In genomic region chr9:69179037-69179436, GRCh38 we compare ENCODE assay signal across 21 cellular contexts. TPM values are rescaled to one million over a fixed set of nuclear protein-coding genes. Genes with fewer than 3 reads are reported as not detected.
A peak's percentile ranks its signal among the peaks of the same experiment; 100 is the strongest.
DNase-seq lines count a peak whose midpoint lies in the region; ATAC-seq and TF ChIP-seq lines count a peak whose summit lies in the region.
"Had no signal": no experiment of that assay in that cellular context is flagged by ENCODE, and none has a peak within 500 bp of the region (broad histone marks: within the 10 kb centered on the region; RNA-seq: fewer than 3 reads in every experiment).

No MANE protein-coding gene starts in this region.

- H3K36me3 ChIP-seq in brain microvascular endothelial cell (replicated peaks): no peaks in the 10 kb centered on the region
- no peaks in the 10 kb centered on the region for H3K36me3 ChIP-seq in thoracic aorta
- H3K36me3 ChIP-seq in stomach: peaks cover 0 to 6% (median 0%) of the 10 kb centered on the region in 4 donors
- H3K36me3 ChIP-seq: BE2C, gastrocnemius medialis had no signal

- DNase-seq in NCI-H2171 treated with DMSO at 0.1 percent for 48 hours (lab: John Stamatoyannopoulos, UW) (peak; percentile 15), NCI-H2171 (lab: John Stamatoyannopoulos, UW) (no peak), brain microvascular endothelial cell (no peak), left lobe of liver (ENCODE audit: low spot score) (no peak), thoracic aorta (ENCODE audit: low spot score) (no peak), putamen (ENCODE audit: low spot score) (no peak), NCI-H1105 treated with DMSO at 0.1 percent for 48 hours (lab: John Stamatoyannopoulos, UW) (no peak), stomach (no peak)
- DNase-seq: 8988T; activated CD8-positive, alpha-beta memory T cell treated with anti-CD3 and anti-CD28 coated beads, Interleukin-2, amount 10 ng/mL, durations not matched to agents 7 days and 5 days; BE2C; Caco-2; gastrocnemius medialis; MM.1S; NCI-H187 treated with DMSO at 0.1 percent for 48 hours; nephron progenitor cell; psoas muscle; stimulated activated CD4-positive, alpha-beta T cell treated with anti-CD3 and anti-CD28 coated beads, Interleukin-4, amount 100 ng/mL, for 1 hour; stimulated activated naive CD8-positive, alpha-beta T cell treated with anti-CD3 and anti-CD28 coated beads, Interleukin-15, amount 100 ng/mL, for 72 hours; T-helper 17 cell had no signal

- peak; percentile 35 for ATAC-seq in left lobe of liver
- no peak for ATAC-seq in thoracic aorta (ENCODE audit: insufficient number of reproducible peaks, low FRiP score, low read depth)
- ATAC-seq: activated CD8-positive, alpha-beta memory T cell treated with anti-CD3 and anti-CD28 coated beads, Interleukin-2, amount 10 ng/mL, durations not matched to agents 7 days and 5 days; gastrocnemius medialis; psoas muscle; stimulated activated naive CD8-positive, alpha-beta T cell treated with anti-CD3 and anti-CD28 coated beads, Interleukin-15, amount 100 ng/mL, for 72 hours had no signal

- H3K27ac ChIP-seq in brain microvascular endothelial cell (peak overlapping the region; percentile 30), thoracic aorta (peak overlapping the region; percentile 47 to 54), stomach (peak overlapping the region in 2 of 5 donors; percentile 54 to 76)
- H3K27ac ChIP-seq: psoas muscle had no signal

- in situ Hi-C loops in brain microvascular endothelial cell (cut with HindIII; ENCODE audit: low pct_ligation_motif_present, low sequenced_read_pairs): loop anchor here (25.0 kb wide), 1 partner anchor 117 kb away; no protein-coding TSS in a partner anchor

- H3K4me3 ChIP-seq in brain microvascular endothelial cell (ENCODE audit: low read depth, low read length) (no peak overlapping the region), thoracic aorta (no peak overlapping the region), stomach (no peak overlapping the region)
- H3K4me3 ChIP-seq: gastrocnemius medialis, psoas muscle, SJSA1 had no signal

- H3K9me3 ChIP-seq in thoracic aorta (no peaks in the 10 kb centered on the region), stomach (no peaks in the 10 kb centered on the region)
- H3K9me3 ChIP-seq: BE2C, Caco-2, gastrocnemius medialis, psoas muscle, SJSA1 had no signal

- intact Hi-C loops in stomach (cut with DNase I; ENCODE audit: low total_unique reads): no loop called here

- TF ChIP-seq CTCF in brain microvascular endothelial cell (IDR thresholded peaks at IDR 0.05; ENCODE audit: low read depth, low read length, missing control alignments): no peak
- TF ChIP-seq CTCF in thoracic aorta (IDR thresholded peaks at IDR 0.05): no peak
- TF ChIP-seq CTCF in stomach (IDR thresholded peaks at IDR 0.05): no peak

- TF ChIP-seq EP300 in stomach (IDR thresholded peaks at IDR 0.05): no peak

- H3K27me3 ChIP-seq in brain microvascular endothelial cell (replicated peaks) (no peaks in the 10 kb centered on the region), thoracic aorta (replicated peaks; ENCODE audit: insufficient read depth) (no peaks in the 10 kb centered on the region), stomach (peaks cover 0 to 4% (median 0%) of the 10 kb centered on the region in 3 donors)
- H3K27me3 ChIP-seq: BE2C, gastrocnemius medialis, SJSA1 had no signal

- no peak for TF ChIP-seq POLR2A in stomach (IDR thresholded peaks at IDR 0.05)

- H3K4me1 ChIP-seq in thoracic aorta (ENCODE audit: control insufficient read depth in 1 of 2, low read depth in 2 of 2) (peaks cover 35 to 81% of the 10 kb centered on the region in 2 donors), stomach (peaks cover 30 to 96% (median 68%) of the 10 kb centered on the region in 4 donors)
- H3K4me1 ChIP-seq: Caco-2 had no signal

- 33 to 50% (median 36%) methylated on average over 2 of the region's 2 CpGs for WGBS in stomach, 5 donors

RNA-seq across cellular contexts. Expression of gene TJP2, which starts 5.0 kb away (rescaled TPM):
- total RNA-seq in left lobe of liver (81.2 TPM), thoracic aorta (100 to 1,000 TPM; 207 to 226 TPM), stomach (100 to 1,000 TPM; 138 to 371 (median 216) TPM)
- polyA plus RNA-seq in stomach: 10 to 100 TPM; 28.6 to 30.5 (median 29.5) TPM
